In the genomic region with DNA sequence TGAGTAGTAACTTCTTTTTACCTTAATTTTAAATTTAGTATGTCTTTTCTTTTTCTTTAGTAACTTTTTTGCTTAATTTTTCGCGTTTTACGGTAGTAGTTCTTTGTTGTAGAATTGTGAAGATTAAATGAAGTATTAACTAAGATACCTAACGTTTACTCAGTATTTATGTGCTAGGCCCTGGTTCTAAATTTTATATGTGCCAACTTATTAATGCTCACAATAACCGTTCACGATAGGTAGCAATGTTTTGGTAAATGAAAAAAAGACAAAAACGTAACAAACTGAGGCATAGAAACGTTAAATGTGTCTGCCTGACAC, we compare ENCODE assay signal across 2 cellular contexts.
TF ChIP-seq lines count a peak whose summit lies in the region.

No MANE protein-coding gene starts in this region.

TF ChIP-seq in A549, 52 proteins besides CTCF, POLR2A, EP300 and RAD21 (continued from another document):
- TF ChIP-seq REST (IDR thresholded peaks at IDR 0.05) (no peak), GATA3 (IDR thresholded peaks at IDR 0.05; ENCODE audit: borderline replicate concordance) (no peak), NPAS2 (CRISPR knock-in tag; IDR thresholded peaks at IDR 0.05; ENCODE audit: borderline replicate concordance) (no peak), HMGXB4 (CRISPR knock-in tag; IDR thresholded peaks at IDR 0.05; ENCODE audit: borderline replicate concordance) (no peak), HOXB13 (CRISPR knock-in tag; IDR thresholded peaks at IDR 0.05; ENCODE audit: low read depth) (no peak), TFCP2L1 (CRISPR knock-in tag; IDR thresholded peaks at IDR 0.05) (no peak)
- TF ChIP-seq, protein P1, sequence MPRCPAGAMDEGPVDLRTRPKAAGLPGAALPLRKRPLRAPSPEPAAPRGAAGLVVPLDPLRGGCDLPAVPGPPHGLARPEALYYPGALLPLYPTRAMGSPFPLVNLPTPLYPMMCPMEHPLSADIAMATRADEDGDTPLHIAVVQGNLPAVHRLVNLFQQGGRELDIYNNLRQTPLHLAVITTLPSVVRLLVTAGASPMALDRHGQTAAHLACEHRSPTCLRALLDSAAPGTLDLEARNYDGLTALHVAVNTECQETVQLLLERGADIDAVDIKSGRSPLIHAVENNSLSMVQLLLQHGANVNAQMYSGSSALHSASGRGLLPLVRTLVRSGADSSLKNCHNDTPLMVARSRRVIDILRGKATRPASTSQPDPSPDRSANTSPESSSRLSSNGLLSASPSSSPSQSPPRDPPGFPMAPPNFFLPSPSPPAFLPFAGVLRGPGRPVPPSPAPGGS (IDR thresholded peaks at IDR 0.05) = no peak
TF ChIP-seq in A549: peak in this region for 0.

TF ChIP-seq in IMR-90, 13 proteins besides CTCF, POLR2A, EP300 and RAD21:
- TF ChIP-seq ELK1 (IDR thresholded peaks at IDR 0.05; ENCODE audit: borderline replicate concordance, low read depth, low read length) (no peak), RFX5 (IDR thresholded peaks at IDR 0.05; ENCODE audit: low read depth, low read length) (no peak), BHLHE40 (IDR thresholded peaks at IDR 0.05; ENCODE audit: low read depth, low read length) (no peak), CEBPB (IDR thresholded peaks at IDR 0.05; ENCODE audit: low read depth, low read length) (no peak), MAZ (IDR thresholded peaks at IDR 0.05; ENCODE audit: borderline replicate concordance, low read depth, low read length) (no peak), SMC3 (IDR thresholded peaks at IDR 0.05; ENCODE audit: low read depth, low read length) (no peak), RCOR1 (IDR thresholded peaks at IDR 0.05; ENCODE audit: insufficient replicate concordance, low read length) (no peak), FOS (IDR thresholded peaks at IDR 0.05; ENCODE audit: low read depth, low read length) (no peak)
